ENCODE assay signal across 8 cellular contexts in the genomic region with DNA sequence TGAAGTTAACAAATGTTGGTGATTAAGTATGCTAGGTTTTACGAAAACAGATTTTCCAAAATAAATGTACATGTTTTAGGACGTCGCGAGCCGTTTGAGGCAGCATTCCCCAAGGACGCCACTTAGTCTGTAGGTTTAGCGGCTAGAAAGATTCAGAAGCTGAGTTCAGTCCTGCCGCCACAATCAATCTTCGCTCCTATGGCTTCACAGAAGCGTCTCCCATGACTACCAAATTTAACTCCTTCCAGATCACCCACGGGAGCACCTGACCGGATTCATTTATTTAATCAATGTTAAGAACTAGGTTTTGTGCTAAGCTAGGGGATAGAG. TPM values are rescaled to one million over a fixed set of nuclear protein-coding genes. Genes with fewer than 3 reads are reported as not detected.
DNase-seq lines count a peak whose midpoint lies in the region; ATAC-seq and TF ChIP-seq lines count a peak whose summit lies in the region.

No MANE protein-coding gene starts in this region.

- peak overlapping the region; percentile 99 for H3K27ac Mint-ChIP-seq in dendritic cell treated with granulocyte-macrophage colony-stimulating factor and Interleukin-4, amounts not matched to agents 40 ng/mL and 50 ng/mL, for 4 days
- H3K27ac Mint-ChIP-seq in memory B cell = peak overlapping the region; percentile 99
- H3K27ac Mint-ChIP-seq in type B pancreatic cell = peak overlapping the region; percentile 100

- H3K4me1 Mint-ChIP-seq in dendritic cell treated with granulocyte-macrophage colony-stimulating factor and Interleukin-4, amounts not matched to agents 40 ng/mL and 50 ng/mL, for 4 days (ENCODE audit: low read depth) = peaks cover 28% of the 10 kb centered on the region
- H3K4me1 Mint-ChIP-seq in memory B cell (peaks cover 23% of the 10 kb centered on the region), type B pancreatic cell (ENCODE audit: unreplicated experiment) (peaks cover 35% of the 10 kb centered on the region)

- peak overlapping the region; percentile 68; the same call in 1 of the 2 replicates for H2AFZ ChIP-seq in OCI-LY3 (ENCODE audit: low read depth, low read length)

- H3K36me3 Mint-ChIP-seq in dendritic cell treated with granulocyte-macrophage colony-stimulating factor and Interleukin-4, amounts not matched to agents 40 ng/mL and 50 ng/mL, for 4 days (ENCODE audit: low read depth) = peaks cover 30% of the 10 kb centered on the region
- H3K36me3 Mint-ChIP-seq in memory B cell = peaks cover 6% of the 10 kb centered on the region
- peaks cover 14% of the 10 kb centered on the region for H3K36me3 Mint-ChIP-seq in type B pancreatic cell

- peaks cover 34% of the 10 kb centered on the region for H4K20me1 ChIP-seq in OCI-LY3 (ENCODE audit: insufficient read depth, low read length)

- H3K36me3 ChIP-seq in BE2C = no peaks in the 10 kb centered on the region
- peaks cover 24% of the 10 kb centered on the region for H3K36me3 ChIP-seq in OCI-LY3 (replicated peaks; ENCODE audit: low read depth, low read length)

- H3K4me1 ChIP-seq in BE2C (no peaks in the 10 kb centered on the region), OCI-LY3 (ENCODE audit: low read length) (peaks cover 32% of the 10 kb centered on the region)

- H3K4me3 Mint-ChIP-seq in dendritic cell treated with granulocyte-macrophage colony-stimulating factor and Interleukin-4, amounts not matched to agents 40 ng/mL and 50 ng/mL, for 4 days = peak overlapping the region; percentile 98
- H3K4me3 Mint-ChIP-seq in memory B cell = peak overlapping the region; percentile 95
- H3K4me3 Mint-ChIP-seq in type B pancreatic cell = peak overlapping the region; percentile 99

- no peaks in the 10 kb centered on the region for H3K9me3 Mint-ChIP-seq in dendritic cell treated with granulocyte-macrophage colony-stimulating factor and Interleukin-4, amounts not matched to agents 40 ng/mL and 50 ng/mL, for 4 days
- H3K9me3 Mint-ChIP-seq in memory B cell = no peaks in the 10 kb centered on the region
- no peaks in the 10 kb centered on the region for H3K9me3 Mint-ChIP-seq in type B pancreatic cell

- H3K27ac ChIP-seq in OCI-LY3 (ENCODE audit: low read length) = peak overlapping the region; percentile 90

- peak; percentile 3 for ATAC-seq in GM21619 (IDR thresholded peaks at IDR 0.05; ENCODE audit: unreplicated experiment)
- ATAC-seq in memory B cell (ENCODE audit: low read depth) = no peak
- no peak for ATAC-seq in HG02642 (IDR thresholded peaks at IDR 0.05; ENCODE audit: poor library complexity, unreplicated experiment)
- no peak for ATAC-seq in HG03039 (IDR thresholded peaks at IDR 0.05; ENCODE audit: unreplicated experiment)

- TF ChIP-seq CTCF in BE2C (IDR thresholded peaks at IDR 0.05; ENCODE audit: low read depth, low read length) (no peak), OCI-LY3 (IDR thresholded peaks at IDR 0.05; ENCODE audit: low read depth, low read length) (no peak), type B pancreatic cell (conservative IDR thresholded peaks at IDR 0.05) (peak; percentile 2)

- no peaks in the 10 kb centered on the region for H3K27me3 ChIP-seq in BE2C
- no peaks in the 10 kb centered on the region for H3K27me3 ChIP-seq in OCI-LY3 (ENCODE audit: low read depth, low read length)

- H3K27me3 Mint-ChIP-seq in dendritic cell treated with granulocyte-macrophage colony-stimulating factor and Interleukin-4, amounts not matched to agents 40 ng/mL and 50 ng/mL, for 4 days = peaks cover 7% of the 10 kb centered on the region
- no peaks in the 10 kb centered on the region for H3K27me3 Mint-ChIP-seq in memory B cell
- no peaks in the 10 kb centered on the region for H3K27me3 Mint-ChIP-seq in type B pancreatic cell

- peaks cover 49% of the 10 kb centered on the region for H3K79me2 ChIP-seq in OCI-LY3 (ENCODE audit: low read length)

- intact Hi-C loops in dendritic cell treated with granulocyte-macrophage colony-stimulating factor and Interleukin-4, amounts not matched to agents 40 ng/mL and 50 ng/mL, for 4 days (cut with micrococcal nuclease) = loop anchor here (1.0 to 2.0 kb wide), 3 partner anchors 44 to 394 kb away; a partner anchor contains a TSS

- H3K9ac ChIP-seq in OCI-LY3 (ENCODE audit: low read length) = peak overlapping the region; percentile 96

- peak overlapping the region; percentile 85 for H3K4me2 ChIP-seq in OCI-LY3 (ENCODE audit: low read length)

- DNase-seq in BE2C (no peak), memory B cell (ENCODE audit: low spot score in 2 of 2) (no peak), type B pancreatic cell (ENCODE audit: extremely low spot score, unreplicated experiment) (no peak)

- no peaks in the 10 kb centered on the region for H3K9me3 ChIP-seq in BE2C
- no peaks in the 10 kb centered on the region for H3K9me3 ChIP-seq in OCI-LY3 (ENCODE audit: insufficient read depth, low read length)

- H3K4me3 ChIP-seq in BE2C (ENCODE audit: low read depth, low read length) = peak overlapping the region; percentile 81
- H3K4me3 ChIP-seq in OCI-LY3 (ENCODE audit: low read length) = peak overlapping the region; percentile 90

RNA-seq across cellular contexts. Expression of a gene that starts 0.8 kb away (rescaled TPM):
- 16.2 TPM for polyA plus RNA-seq in BE2C (2012; ENCODE audit: insufficient read depth, insufficient read length, low read depth)
- 82.8 and 83.0 TPM in 2 replicates for total RNA-seq in type B pancreatic cell (ENCODE audit: low replicate concordance)

RNA-seq across cellular contexts. Expression of a gene that starts 43.9 kb away (rescaled TPM):
- not detected for polyA plus RNA-seq in BE2C (2012; ENCODE audit: insufficient read depth, insufficient read length, low read depth)
- total RNA-seq in type B pancreatic cell (ENCODE audit: low replicate concordance) = 0.19 TPM in 1 of 2 replicates, not detected in the other
